ENCODE assay signal across 1 cellular context in genomic region chr20:25003002-25003401, GRCh38.
TF ChIP-seq lines count a peak whose summit lies in the region.

No MANE protein-coding gene starts in this region.

TF ChIP-seq in HepG2, 621 proteins besides CTCF, POLR2A, EP300 and RAD21:
- TF ChIP-seq ZNF317 (CRISPR knock-in tag; IDR thresholded peaks at IDR 0.05), result peak; percentile 94
- TF ChIP-seq REST (IDR thresholded peaks at IDR 0.05; ENCODE audit: borderline replicate concordance in 1 of 2, low read depth in 1 of 2, low read length in 2 of 2), result no peak
